8 cellular contexts compared by ENCODE assay signal in genomic region chr9:112750111-112750766, GRCh38. TPM values are rescaled to one million over a fixed set of nuclear protein-coding genes. Genes with fewer than 3 reads are reported as not detected.
DNase-seq lines count a peak whose midpoint lies in the region; ATAC-seq and TF ChIP-seq lines count a peak whose summit lies in the region.

Gene SNX30, plus strand, starts transcription at chr9:112750760. Its CDS starts 242 bp downstream, at chr9:112751002.

- peak within 1 kb of the TSS; percentile 72 to 83 for H3K9ac ChIP-seq in liver (ENCODE audit: low read depth in 1 of 2, low read length in 2 of 2)

- CTCF ChIA-PET in BJ (lab: Yijun Ruan, JAX): interaction anchor here (0.8 to 2.8 kb wide), 5 partner anchors 11 to 69 kb away, joined by 3 to 15 read pairs (median 3); partner anchors contain the start of gene INIP

- 0 out of 2 replicates have a peak, but pooled peaks have one; percentile 18 for TF ChIP-seq CTCF in BJ (IDR thresholded peaks at IDR 0.05; ENCODE audit: insufficient read depth, low read depth, low read length)
- TF ChIP-seq CTCF in liver (IDR thresholded peaks at IDR 0.05; ENCODE audit: low read depth, low read length, missing input control): no peak

- WGBS in liver: 3% methylated on average over 49 of the region's 49 CpGs

- peak within 1 kb of the TSS; percentile 91 for H3K4me3 ChIP-seq in BJ (ENCODE audit: low read depth, low read length)
- H3K4me3 ChIP-seq in liver (ENCODE audit: low read depth in 1 of 3, low read length in 3 of 3): peak within 1 kb of the TSS; percentile 95 to 96 (median 96)

- peak; percentile 32 to 57 for TF ChIP-seq RAD21 in liver (IDR thresholded peaks at IDR 0.05)

- H3K4me1 ChIP-seq in liver (ENCODE audit: control insufficient read depth in 4 of 4, insufficient read depth in 4 of 4, low read length in 3 of 4): peaks cover 7 to 30% (median 19%) of the 10 kb centered on the region in 4 donors

- DNase-seq in BJ (ENCODE audit: low read depth) (no peak), NCI-H524 (lab: John Stamatoyannopoulos, UW) (peak; percentile 89 to 93), dermis blood vessel endothelial cell (peak; percentile 76)
- DNase-seq in activated CD4-positive, alpha-beta T cell treated with anti-CD3 and anti-CD28 coated beads, Interleukin-2, amount 50 U/mL, for 48 hours: peak; percentile 73 to 80
- peak; percentile 72 for DNase-seq in stimulated activated CD4-positive, alpha-beta T cell treated with anti-CD3 and anti-CD28 coated beads, Interleukin-4, amount 100 ng/mL, for 1 hour

- H3K36me3 ChIP-seq in BJ (ENCODE audit: control insufficient read depth, insufficient read depth, low read length) (no peaks in the 10 kb centered on the region), liver (ENCODE audit: control insufficient read depth in 4 of 4, insufficient read depth in 3 of 4, low read depth in 1 of 4, low read length in 3 of 4) (no peaks in the 10 kb centered on the region)

- POLR2A ChIA-PET in BJ (lab: Charles Lee): no interaction called here

- peak; percentile 61 for TF ChIP-seq POLR2A in GM19099 (IDR thresholded peaks at IDR 0.05; ENCODE audit: extremely low read depth, insufficient read length, low read depth)

- peak; percentile 85 for ATAC-seq in HG03354 (IDR thresholded peaks at IDR 0.05; ENCODE audit: poor library complexity, severe bottlenecking, unreplicated experiment)

- H3K27ac ChIP-seq in liver (ENCODE audit: low read depth in 1 of 2, low read length in 2 of 2): peak within 1 kb of the TSS; percentile 78 to 86

- H3K27me3 ChIP-seq in BJ (ENCODE audit: control insufficient read depth, insufficient read depth, low read length) (no peaks in the 10 kb centered on the region), liver (ENCODE audit: control insufficient read depth in 4 of 4, insufficient read depth in 4 of 4, low read length in 3 of 4) (no peaks in the 10 kb centered on the region)

- no peaks in the 10 kb centered on the region for H3K9me3 ChIP-seq in liver (ENCODE audit: control insufficient read depth in 4 of 4, low read length in 3 of 4)

TF ChIP-seq in liver, 16 proteins besides CTCF, POLR2A, EP300 and RAD21:
- peak; percentile 43 for TF ChIP-seq SP1 (IDR thresholded peaks at IDR 0.05)
- TF ChIP-seq MAX (IDR thresholded peaks at IDR 0.05): no peak
- peak; percentile 82 for TF ChIP-seq REST (IDR thresholded peaks at IDR 0.05)
- TF ChIP-seq NR2F2 (IDR thresholded peaks at IDR 0.05): no peak
- TF ChIP-seq HNF4A (conservative IDR thresholded peaks at IDR 0.05): no peak
- TF ChIP-seq HNF4G (IDR thresholded peaks at IDR 0.05): no peak
- peak; percentile 75 for TF ChIP-seq YY1 (IDR thresholded peaks at IDR 0.05)
- no peak for TF ChIP-seq RXRA (IDR thresholded peaks at IDR 0.05)
- peak in 1 of 2 donors; percentile 80 for TF ChIP-seq GABPA (IDR thresholded peaks at IDR 0.05 in 1 of 2, conservative IDR thresholded peaks at IDR 0.05 in 1 of 2)
- TF ChIP-seq FOXA1 (IDR thresholded peaks at IDR 0.05): no peak
- TF ChIP-seq EGR1 (IDR thresholded peaks at IDR 0.05; ENCODE audit: low read depth in 2 of 2): peak; percentile 59 to 84
- no peak for TF ChIP-seq JUND (IDR thresholded peaks at IDR 0.05)
- TF ChIP-seq FOXA2 (IDR thresholded peaks at IDR 0.05): no peak
- TF ChIP-seq ZBTB33 (IDR thresholded peaks at IDR 0.05): no peak
- TF ChIP-seq TAF1 (conservative IDR thresholded peaks at IDR 0.05): peak; percentile 72
- no peak for TF ChIP-seq ATF3 (IDR thresholded peaks at IDR 0.05)
TF ChIP-seq in liver: peak in this region for 6.

RNA-seq across cellular contexts. Expression of gene SNX30, which starts in this region (rescaled TPM):
- polyA plus RNA-seq in BJ (2011; rRNA removed) (6.1 and 9.1 TPM in 2 replicates), liver (1 to 10 TPM; 1.8 to 2.8 TPM)
- polyA minus RNA-seq in BJ (2011; rRNA and poly(A)+ RNA removed): 10.4 and 12.4 TPM in 2 replicates
- total RNA-seq in dermis blood vessel endothelial cell (7.9 and 8.5 TPM in 2 replicates), liver (10 to 100 TPM; 10.2 to 13.5 TPM)
